29 cellular contexts compared by ENCODE assay signal in genomic region chrX:21982311-21982710, GRCh38. TPM values are rescaled to one million over a fixed set of nuclear protein-coding genes. Genes with fewer than 3 reads are reported as not detected.
"Had no signal": no experiment of that assay in that cellular context is flagged by ENCODE, and none has a peak within 500 bp of the region (broad histone marks: within the 10 kb centered on the region; RNA-seq: fewer than 3 reads in every experiment).

No MANE protein-coding gene starts in this region.

- H3K4me1 Mint-ChIP-seq: stimulated activated effector memory CD8-positive, alpha-beta T cell treated with anti-CD3 and anti-CD28 coated beads, Interleukin-12 subunit alpha, Interleukin-12 subunit beta, amount 100 ng/mL, for 72 hours had no signal

- H3K9me3 ChIP-seq: esophagus muscularis mucosa, gastroesophageal sphincter, heart left ventricle, ovary, psoas muscle, sigmoid colon, testis, tibial artery, upper lobe of left lung had no signal

- H3K9me3 Mint-ChIP-seq: dendritic cell treated with granulocyte-macrophage colony-stimulating factor and Interleukin-4, amounts not matched to agents 40 ng/mL and 50 ng/mL, for 4 days; stimulated activated effector memory CD8-positive, alpha-beta T cell treated with anti-CD3 and anti-CD28 coated beads, Interleukin-12 subunit alpha, Interleukin-12 subunit beta, amount 100 ng/mL, for 72 hours had no signal

- H3K36me3 ChIP-seq: ovary had no signal

- H3K27ac Mint-ChIP-seq: dendritic cell treated with granulocyte-macrophage colony-stimulating factor and Interleukin-4, amounts not matched to agents 40 ng/mL and 50 ng/mL, for 4 days; stimulated activated effector memory CD8-positive, alpha-beta T cell treated with anti-CD3 and anti-CD28 coated beads, Interleukin-12 subunit alpha, Interleukin-12 subunit beta, amount 100 ng/mL, for 72 hours had no signal

- H3K27ac ChIP-seq: esophagus muscularis mucosa, foreskin keratinocyte, gastroesophageal sphincter, heart left ventricle, hepatocyte, ovary, psoas muscle, sigmoid colon, testis, tibial artery, upper lobe of left lung had no signal

- DNase-seq: effector CD8-positive, alpha-beta T cell; foreskin keratinocyte; heart left ventricle; kidney; mesenchymal stem cell; midbrain; naive thymus-derived CD4-positive, alpha-beta T cell; occipital lobe; ovary; posterior cingulate gyrus; psoas muscle; right cardiac atrium; sigmoid colon; stimulated activated CD4-positive, alpha-beta T cell treated with anti-CD3 and anti-CD28 coated beads, Interleukin-2, amount 100 ng/mL, for 24 hours; stimulated activated CD4-positive, alpha-beta T cell treated with anti-CD3 and anti-CD28 coated beads, Interleukin-4, amount 100 ng/mL, for 24 hours; stimulated activated naive CD8-positive, alpha-beta T cell treated with anti-CD3 and anti-CD28 coated beads, Interleukin-15, Interleukin-2, amounts not matched to agents 100 U/mL and 50 U/mL, for 24 hours; substantia nigra; testis; tibial artery; upper lobe of left lung had no signal

- H3K4me1 ChIP-seq: foreskin keratinocyte, heart left ventricle, psoas muscle, sigmoid colon, testis, tibial artery, upper lobe of left lung had no signal

- ATAC-seq: foreskin keratinocyte; gastroesophageal sphincter; left lobe of liver; naive thymus-derived CD4-positive, alpha-beta T cell; psoas muscle; right cardiac atrium; stimulated activated effector memory CD8-positive, alpha-beta T cell treated with anti-CD3 and anti-CD28 coated beads, Interleukin-12 subunit alpha, Interleukin-12 subunit beta, amount 100 ng/mL, for 72 hours; stimulated activated naive CD8-positive, alpha-beta T cell treated with anti-CD3 and anti-CD28 coated beads, Interleukin-15, Interleukin-2, amounts not matched to agents 100 U/mL and 50 U/mL, for 24 hours had no signal

- FAIRE-seq: colon, endothelial cell of umbilical vein, kidney, urothelium cell line had no signal

- H3K27me3 Mint-ChIP-seq: dendritic cell treated with granulocyte-macrophage colony-stimulating factor and Interleukin-4, amounts not matched to agents 40 ng/mL and 50 ng/mL, for 4 days; naive thymus-derived CD4-positive, alpha-beta T cell had no signal

- H3K4me3 ChIP-seq: esophagus muscularis mucosa, gastroesophageal sphincter, heart left ventricle, hepatocyte, ovary, psoas muscle, sigmoid colon, testis, tibial artery, upper lobe of left lung had no signal

- H3K27me3 ChIP-seq: esophagus muscularis mucosa, foreskin keratinocyte, gastroesophageal sphincter, heart left ventricle, hepatocyte, ovary, sigmoid colon, testis, tibial artery, upper lobe of left lung had no signal

- H3K4me3 Mint-ChIP-seq: dendritic cell treated with granulocyte-macrophage colony-stimulating factor and Interleukin-4, amounts not matched to agents 40 ng/mL and 50 ng/mL, for 4 days; naive thymus-derived CD4-positive, alpha-beta T cell; stimulated activated effector memory CD8-positive, alpha-beta T cell treated with anti-CD3 and anti-CD28 coated beads, Interleukin-12 subunit alpha, Interleukin-12 subunit beta, amount 100 ng/mL, for 72 hours had no signal

RNA-seq across cellular contexts. Expression of gene PHEX, which starts 49.8 kb away (rescaled TPM):
- total RNA-seq: left lobe of liver had no signal
- polyA plus RNA-seq: naive thymus-derived CD4-positive, alpha-beta T cell had no signal
